Comparison of ENCODE assay signal across 13 cellular contexts in genomic region chr7:100570954-100571828, GRCh38. TPM values are rescaled to one million over a fixed set of nuclear protein-coding genes. Genes with fewer than 3 reads are reported as not detected.
DNase-seq lines count a peak whose midpoint lies in the region; ATAC-seq, FAIRE-seq and TF ChIP-seq lines count a peak whose summit lies in the region.
"Had no signal": no experiment of that assay in that cellular context is flagged by ENCODE, and none has a peak within 500 bp of the region (broad histone marks: within the 10 kb centered on the region; RNA-seq: fewer than 3 reads in every experiment).

No MANE protein-coding gene starts in this region.

- H2AK5ac ChIP-seq in H9 (ENCODE audit: insufficient read length, low read length) = no peak overlapping the region

- POLR2A ChIA-PET in K562 (lab: Yijun Ruan, JAX) = interaction anchor here (0.6 to 2.8 kb wide), 5 partner anchors 10 to 126 kb away, joined by 3 to 9 read pairs (median 4); no protein-coding TSS in a partner anchor

- H3K4ac ChIP-seq in H9 (ENCODE audit: low read depth, low read length) = no peak overlapping the region

- no CpG with 5 or more reads among the region's 26 CpGs for WGBS in H9 (ENCODE audit: extremely low coverage, insufficient read length, low lambda C conversion rate)
- WGBS in K562 (ENCODE audit: insufficient coverage, low coverage, missing lambda C conversion rate) = 76% methylated on average over 26 of the region's 26 CpGs

- DNase-seq in COLO668 (lab: John Stamatoyannopoulos, UW; ENCODE audit: unreplicated experiment) = peak; percentile 5
- DNase-seq in H9 = peak; percentile 79
- DNase-seq in K562 (ENCODE audit: extremely low read depth in 1 of 4, low spot score in 3 of 4) = peak in 1 of 4 experiments; percentile 27
- DNase-seq in naive B cell = no peak
- no peak for DNase-seq in NCI-H446 treated with DMSO at 0.1 percent for 48 hours (lab: John Stamatoyannopoulos, UW)
- DNase-seq in glomerular visceral epithelial cell (ENCODE audit: extremely low spot score) = no peak
- DNase-seq: heart right ventricle, Karpas-422 had no signal

- intact Hi-C loops in K562 (cut with micrococcal nuclease) = no loop called here

- no peak overlapping the region for H4K8ac ChIP-seq in H9 (replicated peaks; ENCODE audit: insufficient read length, low read depth, low read length)

- H3K27me3 Mint-ChIP-seq in H9 (ENCODE audit: low read depth) (peaks cover 5% of the 10 kb centered on the region), naive B cell (no peaks in the 10 kb centered on the region)
- H3K27me3 Mint-ChIP-seq: memory B cell had no signal

- no peak overlapping the region for H2BK120ac ChIP-seq in H9 (ENCODE audit: low read depth, low read length, poor library complexity, severe bottlenecking)

- peaks cover 29 to 31% of the 10 kb centered on the region in 2 experiments for H3K4me1 Mint-ChIP-seq in H9
- peaks cover 26 to 52% (median 40%) of the 10 kb centered on the region in 3 donors for H3K4me1 Mint-ChIP-seq in naive B cell

- TF ChIP-seq POLR2A in K562 (conservative IDR thresholded peaks at IDR 0.05) = no peak

- peaks cover 27% of the 10 kb centered on the region; the same call in 1 of the 3 replicates for H3K36me3 ChIP-seq in K562 (ENCODE audit: control insufficient read depth, insufficient read depth, low read length)

- H3K4me2 ChIP-seq in H9 (ENCODE audit: insufficient read depth, insufficient read length, low read length) = no peak overlapping the region
- H3K4me2 ChIP-seq in K562 (ENCODE audit: insufficient read depth, low read length) = no peak overlapping the region
- H3K4me2 ChIP-seq: PC-9 had no signal

- H3K9me3 Mint-ChIP-seq in H9 (peaks cover 0 to 2% of the 10 kb centered on the region in 2 experiments; a peak in 1 of 5 replicates), naive B cell (no peaks in the 10 kb centered on the region)
- H3K9me3 Mint-ChIP-seq: memory B cell; T-helper 1 cell treated with Interleukin-12 subunit alpha and Interleukin-12 subunit beta and Interleukin-4 antibody, amounts not matched to agents 30 μg/mL and 1 μg/mL, for 36 hours had no signal

- no peak overlapping the region for H3K9ac ChIP-seq in H9 (ENCODE audit: extremely low read depth, insufficient read length, low read length)
- peak overlapping the region in 1 of 2 experiments; percentile 57; a peak in 2 of 4 replicates for H3K9ac ChIP-seq in K562 (ENCODE audit: insufficient read depth in 1 of 2, low read depth in 2 of 2, low read length in 2 of 2)

- no peaks in the 10 kb centered on the region for H3K79me1 ChIP-seq in H9 (ENCODE audit: insufficient read depth, low read depth, low read length, poor library complexity, severe bottlenecking)

- H3K4me3 Mint-ChIP-seq in H9 = peak overlapping the region; percentile 41 to 63; a peak in 3 of 5 replicates
- peak overlapping the region in 6 of 8 donors; percentile 30 to 58 (median 46) for H3K4me3 Mint-ChIP-seq in naive B cell
- H3K4me3 Mint-ChIP-seq: T-helper 1 cell treated with Interleukin-12 subunit alpha and Interleukin-12 subunit beta and Interleukin-4 antibody, amounts not matched to agents 30 μg/mL and 1 μg/mL, for 36 hours had no signal

- H3K9me3 ChIP-seq in H9 (ENCODE audit: control insufficient read depth, low read depth, low read length) (no peaks in the 10 kb centered on the region), K562 (replicated peaks; ENCODE audit: control insufficient read depth, insufficient read depth, low read depth, low read length) (no peaks in the 10 kb centered on the region)
- H3K9me3 ChIP-seq: heart right ventricle had no signal

- TF ChIP-seq EP300 in K562 (IDR thresholded peaks at IDR 0.05; ENCODE audit: low read length) = no peak

- H3T11ph ChIP-seq in H9 (ENCODE audit: low read length) = no peak overlapping the region

- BruUV-seq in K562 (replicated peaks; lab: Mats Ljungman, UMichigan) = no TSS peak

- peaks cover 9% of the 10 kb centered on the region for H3K23me2 ChIP-seq in H9 (ENCODE audit: insufficient read length, low read depth, low read length, poor library complexity, severe bottlenecking)

- CTCF ChIA-PET in K562 (lab: Yijun Ruan, JAX; ENCODE audit: low intra/inter-chr PET ratio) = no interaction called here

- H2BK20ac ChIP-seq in H9 (ENCODE audit: low read depth, low read length, poor library complexity, severe bottlenecking) = no peak overlapping the region

- H4K91ac ChIP-seq in H9 (ENCODE audit: insufficient read length, low read depth, low read length) = no peak overlapping the region

- TF ChIP-seq RAD21 in K562 (CRISPR knock-in tag; conservative IDR thresholded peaks at IDR 0.05 in 1 of 2, IDR thresholded peaks at IDR 0.05 in 1 of 2) = no peak

- no peak overlapping the region for H3K23ac ChIP-seq in H9 (ENCODE audit: insufficient read length, low read depth, low read length)

- no peak overlapping the region for H3K18ac ChIP-seq in H9 (ENCODE audit: insufficient read length, low read depth, low read length)

- no peaks in the 10 kb centered on the region for H4K20me1 ChIP-seq in H9 (ENCODE audit: control insufficient read depth, insufficient read depth, insufficient read length)
- no peaks in the 10 kb centered on the region for H4K20me1 ChIP-seq in K562 (replicated peaks; ENCODE audit: control insufficient read depth, insufficient read depth, low read length)

- H3K14ac ChIP-seq in H9 (ENCODE audit: insufficient read depth, low read length) = no peak overlapping the region; the same call in 1 of the 2 replicates

- H2BK5ac ChIP-seq in H9 (ENCODE audit: insufficient read length, low read length) = no peak overlapping the region

- H2BK12ac ChIP-seq in H9 (ENCODE audit: insufficient read length, low read depth, low read length) = no peak overlapping the region

- H2BK15ac ChIP-seq in H9 (ENCODE audit: low read depth, low read length) = no peak overlapping the region

- H3K4me1 ChIP-seq in H9 (ENCODE audit: insufficient read depth, low read length) (peaks cover 9% of the 10 kb centered on the region; the same call in 1 of the 2 replicates), K562 (replicated peaks in 1 of 2; ENCODE audit: control insufficient read depth in 2 of 2, insufficient read depth in 2 of 2, low read length in 2 of 2) (peaks cover 6 to 85% of the 10 kb centered on the region in 2 experiments; a peak in 4 of 5 replicates)

- H3K27ac Mint-ChIP-seq in H9 (peak overlapping the region; percentile 77 to 93 (median 91); a peak in 4 of 7 replicates), naive B cell (peak overlapping the region in 1 of 6 donors; percentile 44)
- H3K27ac Mint-ChIP-seq: memory B cell; T-helper 1 cell treated with Interleukin-12 subunit alpha and Interleukin-12 subunit beta and Interleukin-4 antibody, amounts not matched to agents 30 μg/mL and 1 μg/mL, for 36 hours had no signal

- H3K27ac ChIP-seq in H9 (ENCODE audit: insufficient read length, low read depth, low read length) = no peak overlapping the region
- H3K27ac ChIP-seq in K562 (ENCODE audit: extremely low read depth, low read depth, low read length) = no peak overlapping the region
- H3K27ac ChIP-seq: PC-9 had no signal

- in situ Hi-C loops in K562 (cut with MboI) = loop anchor here (25.0 kb wide), 1 partner anchor 109 kb away; the partner anchor contains the start of gene SPACDR

- H4K5ac ChIP-seq in H9 (ENCODE audit: insufficient read length, low read depth, low read length) = no peak overlapping the region

- no peak for FAIRE-seq in K562 (lab: Jason Lieb, UNC)

- H3K27me3 ChIP-seq in H9 (ENCODE audit: insufficient read depth, low read length) = no peaks in the 10 kb centered on the region
- H3K27me3 ChIP-seq in K562 (ENCODE audit: control insufficient read depth in 2 of 2, insufficient read depth in 2 of 2, low read length in 2 of 2) = no peaks in the 10 kb centered on the region

- H3K4me3 ChIP-seq in K562 = no peak overlapping the region
- H3K4me3 ChIP-seq: PC-9 had no signal

- no peaks in the 10 kb centered on the region for H3K79me2 ChIP-seq in H9 (ENCODE audit: insufficient read depth, low read length)
- no peaks in the 10 kb centered on the region for H3K79me2 ChIP-seq in K562 (ENCODE audit: control insufficient read depth, insufficient read depth, low read length)

- no peak overlapping the region for H2AFZ ChIP-seq in H9 (ENCODE audit: low read length)
- H2AFZ ChIP-seq in K562 (ENCODE audit: low read depth, low read length) = no peak overlapping the region
- H2AFZ ChIP-seq: PC-9 had no signal

- TF ChIP-seq CTCF in H9 (conservative IDR thresholded peaks at IDR 0.05) (no peak), K562 (IDR thresholded peaks at IDR 0.05 in 2 of 3, conservative IDR thresholded peaks at IDR 0.05 in 1 of 3; ENCODE audit: insufficient read depth in 2 of 3, low read depth in 1 of 3, low read length in 3 of 3) (no peak)

- ATAC-seq in K562 = no peak
- no peak for ATAC-seq in naive B cell (ENCODE audit: low read depth in 2 of 2)
- ATAC-seq in HG03097 (IDR thresholded peaks at IDR 0.05; ENCODE audit: low FRiP score, unreplicated experiment) = no peak
- ATAC-seq in GM19395 (IDR thresholded peaks at IDR 0.05; ENCODE audit: unreplicated experiment) = no peak

- H3K36me3 Mint-ChIP-seq in H9 (ENCODE audit: insufficient read depth in 1 of 3, low read depth in 3 of 3) = peaks cover 2 to 10% (median 8%) of the 10 kb centered on the region in 3 experiments; a peak in 4 of 7 replicates
- H3K36me3 Mint-ChIP-seq in naive B cell = peaks cover 0 to 13% of the 10 kb centered on the region in 2 donors

- peaks cover 8% of the 10 kb centered on the region for H3K9me1 ChIP-seq in K562 (ENCODE audit: control insufficient read depth, insufficient read depth, low read length)

- H3K56ac ChIP-seq in H9 (ENCODE audit: insufficient read length, low read depth, low read length) = no peak overlapping the region

RNA-seq across cellular contexts. Expression of gene SAP25, which starts 2.5 kb away (rescaled TPM):
- total RNA-seq in H9 (2021) (4.2 and 5.1 TPM in 2 replicates), K562 (2014; rRNA removed) (1.3 and 1.8 TPM in 2 replicates), K562 (2014; rRNA removed; fragmentation: Illumina TruSeq; extraction: Trizol) (0.48 TPM in 1 of 2 replicates, not detected in the other), K562 (2015; rRNA removed; fragmentation: Illumina TruSeq; extraction: Trizol) (1.1 TPM in 2 replicates), K562 (2021) (3.2 and 5.3 TPM in 2 replicates)
- 7.1 and 11.6 TPM in 2 replicates for total RNA-seq in K562 (2011; cell fraction: chromatin; rRNA removed; ENCODE audit: low replicate concordance)
- total RNA-seq in K562 (2011; cell fraction: nucleolus; rRNA removed) = 13.0 and 18.8 TPM in 2 replicates
- 5.2 and 5.7 TPM in 2 replicates for total RNA-seq in K562 (2011; cell fraction: nucleoplasm; rRNA removed)
- polyA plus RNA-seq in K562 (2011; rRNA removed) (0.42 and 2.1 TPM in 2 replicates), K562 (2014; fragmentation: Illumina TruSeq; extraction: Trizol) (0.48 and 2.8 TPM in 2 replicates), K562 (2014; fragmentation: Nextera tagmentation; extraction: Ambion mirVana) (under 1 TPM; 0.13 to 0.14 TPM), K562 (2014; rRNA removed) (4.2 and 8.1 TPM in 2 replicates), naive B cell (ENCODE audit: low read depth in 6 of 6) (not detected)
- polyA plus RNA-seq in K562 (2011; cell fraction: cytosol; rRNA removed) = 0.96 and 3.5 TPM in 2 replicates
- polyA plus RNA-seq in K562 (2011; cell fraction: nucleus; rRNA removed) = 11.2 and 27.2 TPM in 2 replicates
- polyA plus RNA-seq in K562 (2012) = 4.8 and 12.8 TPM in 2 replicates
- not detected in 2 replicates for polyA minus RNA-seq in K562 (2011; rRNA and poly(A)+ RNA removed)
- not detected in 2 replicates for polyA minus RNA-seq in K562 (2011; cell fraction: cytosol; rRNA and poly(A)+ RNA removed)
- 2.0 and 3.4 TPM in 2 replicates for polyA minus RNA-seq in K562 (2011; cell fraction: nucleus; rRNA and poly(A)+ RNA removed)

RNA-seq across cellular contexts. Expression of gene LRCH4, which starts 14.7 kb away (rescaled TPM):
- total RNA-seq in H9 (2021) (36.8 and 39.1 TPM in 2 replicates), K562 (2014; rRNA removed) (15.0 and 33.7 TPM in 2 replicates), K562 (2014; rRNA removed; fragmentation: Illumina TruSeq; extraction: Trizol) (3.3 and 6.0 TPM in 2 replicates), K562 (2015; rRNA removed; fragmentation: Illumina TruSeq; extraction: Trizol) (15.0 and 17.2 TPM in 2 replicates), K562 (2021) (56.0 and 63.3 TPM in 2 replicates)
- 117 and 377 TPM in 2 replicates for total RNA-seq in K562 (2011; cell fraction: chromatin; rRNA removed; ENCODE audit: low replicate concordance)
- 224 and 228 TPM in 2 replicates for total RNA-seq in K562 (2011; cell fraction: nucleolus; rRNA removed)
- total RNA-seq in K562 (2011; cell fraction: nucleoplasm; rRNA removed) = 133 and 136 TPM in 2 replicates
- polyA plus RNA-seq in K562 (2011; rRNA removed) (9.0 and 22.2 TPM in 2 replicates), K562 (2014; fragmentation: Illumina TruSeq; extraction: Trizol) (15.7 and 28.6 TPM in 2 replicates), K562 (2014; fragmentation: Nextera tagmentation; extraction: Ambion mirVana) (under 1 TPM; 0.06 to 0.25 TPM), K562 (2014; rRNA removed) (41.0 and 53.0 TPM in 2 replicates), naive B cell (ENCODE audit: low read depth in 6 of 6) (100 to 1,000 TPM in 4 of 6 donors, 10 to 100 TPM in 2; 81.4 to 172 (median 106) TPM)
- 8.5 and 16.9 TPM in 2 replicates for polyA plus RNA-seq in K562 (2011; cell fraction: cytosol; rRNA removed)
- 184 and 234 TPM in 2 replicates for polyA plus RNA-seq in K562 (2011; cell fraction: nucleus; rRNA removed)
- 28.5 and 77.6 TPM in 2 replicates for polyA plus RNA-seq in K562 (2012)
- 7.4 and 7.6 TPM in 2 replicates for polyA minus RNA-seq in K562 (2011; rRNA and poly(A)+ RNA removed)
- polyA minus RNA-seq in K562 (2011; cell fraction: cytosol; rRNA and poly(A)+ RNA removed) = 25.4 and 28.8 TPM in 2 replicates
- polyA minus RNA-seq in K562 (2011; cell fraction: nucleus; rRNA and poly(A)+ RNA removed) = 61.5 and 71.8 TPM in 2 replicates

RNA-seq across cellular contexts. Expression of gene FBXO24, which starts 14.9 kb away (rescaled TPM):
- 0.85 and 1.3 TPM in 2 replicates for total RNA-seq in H9 (2021)
- 1.5 and 2.7 TPM in 2 replicates for total RNA-seq in K562 (2011; cell fraction: chromatin; rRNA removed; ENCODE audit: low replicate concordance)
- 1.6 and 2.0 TPM in 2 replicates for total RNA-seq in K562 (2011; cell fraction: nucleolus; rRNA removed)
- total RNA-seq in K562 (2011; cell fraction: nucleoplasm; rRNA removed) = 1.1 and 2.1 TPM in 2 replicates
- 0.50 and 1.4 TPM in 2 replicates for total RNA-seq in K562 (2014; rRNA removed)
- 0.10 and 0.33 TPM in 2 replicates for total RNA-seq in K562 (2014; rRNA removed; fragmentation: Illumina TruSeq; extraction: Trizol)
- 0.49 and 0.51 TPM in 2 replicates for total RNA-seq in K562 (2015; rRNA removed; fragmentation: Illumina TruSeq; extraction: Trizol)
- total RNA-seq in K562 (2021) = 0.94 and 0.95 TPM in 2 replicates
- 0.50 and 0.57 TPM in 2 replicates for polyA plus RNA-seq in K562 (2011; rRNA removed)
- polyA plus RNA-seq in K562 (2011; cell fraction: cytosol; rRNA removed) = 0.86 and 1.00 TPM in 2 replicates
- polyA plus RNA-seq in K562 (2011; cell fraction: nucleus; rRNA removed) = 2.1 and 3.5 TPM in 2 replicates
- 0.52 and 1.0 TPM in 2 replicates for polyA plus RNA-seq in K562 (2012)
- polyA plus RNA-seq in K562 (2014; fragmentation: Illumina TruSeq; extraction: Trizol) = 0.42 and 0.80 TPM in 2 replicates
- polyA plus RNA-seq in K562 (2014; fragmentation: Nextera tagmentation; extraction: Ambion mirVana) = under 1 TPM; 0.17 to 0.27 TPM
- 0.73 and 1.3 TPM in 2 replicates for polyA plus RNA-seq in K562 (2014; rRNA removed)
- polyA minus RNA-seq in K562 (2011; rRNA and poly(A)+ RNA removed) = 0.51 and 0.84 TPM in 2 replicates
- polyA minus RNA-seq in K562 (2011; cell fraction: cytosol; rRNA and poly(A)+ RNA removed) = 0.67 TPM in 1 of 2 replicates, not detected in the other
- 0.67 and 0.78 TPM in 2 replicates for polyA minus RNA-seq in K562 (2011; cell fraction: nucleus; rRNA and poly(A)+ RNA removed)
- polyA plus RNA-seq in naive B cell (ENCODE audit: low read depth in 6 of 6) = 1 to 10 TPM in 2 of 6 donors, under 1 TPM in 3, not detected in 1; 0.13 to 1.7 (median 0.89) TPM

RNA-seq across cellular contexts. Expression of gene PCOLCE, which starts 31.0 kb away (rescaled TPM):
- total RNA-seq in H9 (2021) = 25.8 and 26.1 TPM in 2 replicates
- 11.5 and 28.7 TPM in 2 replicates for total RNA-seq in K562 (2011; cell fraction: chromatin; rRNA removed; ENCODE audit: low replicate concordance)
- 29.5 and 34.2 TPM in 2 replicates for total RNA-seq in K562 (2011; cell fraction: nucleolus; rRNA removed)
- 23.0 and 24.9 TPM in 2 replicates for total RNA-seq in K562 (2011; cell fraction: nucleoplasm; rRNA removed)
- 13.5 and 14.1 TPM in 2 replicates for total RNA-seq in K562 (2014; rRNA removed)
- total RNA-seq in K562 (2014; rRNA removed; fragmentation: Illumina TruSeq; extraction: Trizol) = 3.8 and 4.5 TPM in 2 replicates
- total RNA-seq in K562 (2015; rRNA removed; fragmentation: Illumina TruSeq; extraction: Trizol) = 8.9 and 10.0 TPM in 2 replicates
- total RNA-seq in K562 (2021) = 32.4 and 33.9 TPM in 2 replicates
- polyA plus RNA-seq in K562 (2011; rRNA removed) = 5.0 and 11.8 TPM in 2 replicates
- polyA plus RNA-seq in K562 (2011; cell fraction: cytosol; rRNA removed) = 9.0 and 11.0 TPM in 2 replicates
- 59.3 and 94.1 TPM in 2 replicates for polyA plus RNA-seq in K562 (2011; cell fraction: nucleus; rRNA removed)
- polyA plus RNA-seq in K562 (2012) = 21.8 and 34.6 TPM in 2 replicates
- 30.4 and 31.8 TPM in 2 replicates for polyA plus RNA-seq in K562 (2014; fragmentation: Illumina TruSeq; extraction: Trizol)
- 1 to 10 TPM; 5.2 to 5.4 TPM for polyA plus RNA-seq in K562 (2014; fragmentation: Nextera tagmentation; extraction: Ambion mirVana)
- 28.0 and 28.6 TPM in 2 replicates for polyA plus RNA-seq in K562 (2014; rRNA removed)
- polyA minus RNA-seq in K562 (2011; rRNA and poly(A)+ RNA removed) = 1.6 and 2.0 TPM in 2 replicates
- polyA minus RNA-seq in K562 (2011; cell fraction: cytosol; rRNA and poly(A)+ RNA removed) = 5.7 and 10.1 TPM in 2 replicates
- polyA minus RNA-seq in K562 (2011; cell fraction: nucleus; rRNA and poly(A)+ RNA removed) = 7.3 and 10.7 TPM in 2 replicates
- polyA plus RNA-seq in naive B cell (ENCODE audit: low read depth in 6 of 6) = 1 to 10 TPM in 1 of 6 donors, under 1 TPM in 4, not detected in 1; 0.23 to 1.1 (median 0.86) TPM

RNA-seq across cellular contexts. Expression of gene AGFG2, which starts 32.2 kb away (rescaled TPM):
- 11.2 and 12.7 TPM in 2 replicates for total RNA-seq in H9 (2021)
- 25.6 and 42.2 TPM in 2 replicates for total RNA-seq in K562 (2011; cell fraction: chromatin; rRNA removed; ENCODE audit: low replicate concordance)
- total RNA-seq in K562 (2011; cell fraction: nucleolus; rRNA removed) = 22.7 and 25.7 TPM in 2 replicates
- 28.4 and 39.7 TPM in 2 replicates for total RNA-seq in K562 (2011; cell fraction: nucleoplasm; rRNA removed)
- 11.7 and 20.2 TPM in 2 replicates for total RNA-seq in K562 (2014; rRNA removed)
- 3.6 and 4.3 TPM in 2 replicates for total RNA-seq in K562 (2014; rRNA removed; fragmentation: Illumina TruSeq; extraction: Trizol)
- total RNA-seq in K562 (2015; rRNA removed; fragmentation: Illumina TruSeq; extraction: Trizol) = 7.8 and 9.3 TPM in 2 replicates
- 23.1 and 23.4 TPM in 2 replicates for total RNA-seq in K562 (2021)
- 4.6 and 5.2 TPM in 2 replicates for polyA plus RNA-seq in K562 (2011; rRNA removed)
- 3.8 and 25.5 TPM in 2 replicates for polyA plus RNA-seq in K562 (2011; cell fraction: cytosol; rRNA removed)
- polyA plus RNA-seq in K562 (2011; cell fraction: nucleus; rRNA removed) = 12.0 and 33.1 TPM in 2 replicates
- polyA plus RNA-seq in K562 (2012) = 9.7 and 18.9 TPM in 2 replicates
- 6.5 and 9.6 TPM in 2 replicates for polyA plus RNA-seq in K562 (2014; fragmentation: Illumina TruSeq; extraction: Trizol)
- polyA plus RNA-seq in K562 (2014; fragmentation: Nextera tagmentation; extraction: Ambion mirVana) = under 1 TPM; 0.31 to 0.32 TPM
- 10.0 and 16.8 TPM in 2 replicates for polyA plus RNA-seq in K562 (2014; rRNA removed)
- 3.7 and 4.3 TPM in 2 replicates for polyA minus RNA-seq in K562 (2011; rRNA and poly(A)+ RNA removed)
- polyA minus RNA-seq in K562 (2011; cell fraction: cytosol; rRNA and poly(A)+ RNA removed) = 3.9 and 8.0 TPM in 2 replicates
- 10.2 and 12.1 TPM in 2 replicates for polyA minus RNA-seq in K562 (2011; cell fraction: nucleus; rRNA and poly(A)+ RNA removed)
- polyA plus RNA-seq in naive B cell (ENCODE audit: low read depth in 6 of 6) = 1 to 10 TPM in 5 of 6 donors, not detected in 1; 3.1 to 5.9 (median 4.1) TPM

Comparison
In these comparisons a context has a peak if more than half of its experiments do, and no peak if none do; other contexts are left out.
1. DNase-seq: peak in COLO668 (single experiment) and H9 (single experiment); none in naive B cell (single experiment), NCI-H446 treated with DMSO at 0.1 percent for 48 hours (single experiment) and glomerular visceral epithelial cell (single experiment).